ENCODE assay signal across 8 cellular contexts in genomic region chr9:120985759-120986353, GRCh38. TPM values are rescaled to one million over a fixed set of nuclear protein-coding genes. Genes with fewer than 3 reads are reported as not detected.
A peak's percentile ranks its signal among the peaks of the same experiment; 100 is the strongest.
DNase-seq lines count a peak whose midpoint lies in the region; ATAC-seq and TF ChIP-seq lines count a peak whose summit lies in the region.

No MANE protein-coding gene starts in this region.

- CTCF ChIA-PET in Calu3 (lab: Charles Lee): interaction anchor here (1.0 to 1.7 kb wide), 3 partner anchors 70 to 87 kb away, joined by 3 to 35 read pairs (median 22); no protein-coding TSS in a partner anchor
- CTCF ChIA-PET in OCI-LY7 (lab: Charles Lee; ENCODE audit: unreplicated experiment): interaction anchor here (0.9 to 1.5 kb wide), 3 partner anchors 74 to 170 kb away, joined by 3 to 4 read pairs (median 3); no protein-coding TSS in a partner anchor

- H3K79me2 ChIP-seq in OCI-LY7 (ENCODE audit: insufficient read depth, low read depth, low read length) (no peaks in the 10 kb centered on the region), parathyroid adenoma (no peaks in the 10 kb centered on the region)

- no TSS peak for BruUV-seq in Calu3 (replicated peaks; lab: Mats Ljungman, UMichigan)
- no TSS peak for BruUV-seq in OCI-LY7 (replicated peaks; lab: Mats Ljungman, UMichigan)

- H3K27me3 Mint-ChIP-seq in Calu3 (ENCODE audit: unreplicated experiment): no peaks in the 10 kb centered on the region
- H3K27me3 Mint-ChIP-seq in activated T-cell treated with anti-CD3 and anti-CD28 coated beads, Interleukin-2, amount 50 U/mL, for 4 hours (ENCODE audit: low read depth): no peaks in the 10 kb centered on the region

- intact Hi-C loops in Calu3 (cut with micrococcal nuclease; ENCODE audit: unreplicated experiment) (loop anchor here (1.0 kb wide), 1 partner anchor 74 kb away; no protein-coding TSS in a partner anchor), OCI-LY7 (cut with micrococcal nuclease; ENCODE audit: unreplicated experiment) (loop anchor here (2.0 to 10.0 kb wide), 4 partner anchors 75 to 419 kb away; no protein-coding TSS in a partner anchor), lower leg skin (cut with DNase I; ENCODE audit: low total_unique reads) (loop anchor here (10.0 kb wide), 1 partner anchor 89 kb away; the partner anchor contains the start of gene CNTRL)

- no peak overlapping the region for H3K4me3 Mint-ChIP-seq in Calu3 (ENCODE audit: low read depth, unreplicated experiment)
- no peak overlapping the region for H3K4me3 Mint-ChIP-seq in activated T-cell treated with anti-CD3 and anti-CD28 coated beads, Interleukin-2, amount 50 U/mL, for 4 hours

- H3K4me3 ChIP-seq in OCI-LY7 (ENCODE audit: low read depth, low read length, poor library complexity, severe bottlenecking): no peak overlapping the region
- H3K4me3 ChIP-seq in epithelial cell of proximal tubule (ENCODE audit: low read depth, low read length): no peak overlapping the region
- no peak overlapping the region for H3K4me3 ChIP-seq in parathyroid adenoma (ENCODE audit: low read depth, low read length)
- no peak overlapping the region for H3K4me3 ChIP-seq in lower leg skin (ENCODE audit: low read depth, poor library complexity, severe bottlenecking)

- DNase-seq in Calu3 (peak; percentile 16), OCI-LY7 (ENCODE audit: low spot score) (peak; percentile 76), epithelial cell of proximal tubule (ENCODE audit: low read depth) (peak; percentile 22), activated gamma-delta T cell treated with Interleukin-2 at 50 U/mL for 16 hours (no peak), lower leg skin (ENCODE audit: low spot score in 2 of 2) (no peak)
- no peak for DNase-seq in activated T-cell treated with anti-CD3 and anti-CD28 coated beads, Interleukin-2, amount 50 U/mL, for 4 hours

- H3K36me3 Mint-ChIP-seq in Calu3 (ENCODE audit: insufficient read depth, unreplicated experiment): no peaks in the 10 kb centered on the region
- H3K36me3 Mint-ChIP-seq in activated T-cell treated with anti-CD3 and anti-CD28 coated beads, Interleukin-2, amount 50 U/mL, for 4 hours (ENCODE audit: insufficient read depth): no peaks in the 10 kb centered on the region

- 47 to 50% methylated on average over 2 of the region's 2 CpGs for WGBS in lower leg skin, 2 donors

- H3K9me3 ChIP-seq in OCI-LY7 (ENCODE audit: low read length) (no peaks in the 10 kb centered on the region), parathyroid adenoma (ENCODE audit: control insufficient read depth, low read length) (no peaks in the 10 kb centered on the region)

- no peak overlapping the region for H3K9ac ChIP-seq in parathyroid adenoma

- H3K27ac Mint-ChIP-seq in Calu3 (ENCODE audit: unreplicated experiment): no peak overlapping the region

- no peaks in the 10 kb centered on the region for H3K9me3 Mint-ChIP-seq in Calu3 (ENCODE audit: low read depth, unreplicated experiment)
- no peaks in the 10 kb centered on the region for H3K9me3 Mint-ChIP-seq in activated T-cell treated with anti-CD3 and anti-CD28 coated beads, Interleukin-2, amount 50 U/mL, for 4 hours

- H2AFZ ChIP-seq in OCI-LY7 (ENCODE audit: low read length): no peak overlapping the region
- peak overlapping the region; percentile 62 for H2AFZ ChIP-seq in parathyroid adenoma

- H3K36me3 ChIP-seq in OCI-LY7 (ENCODE audit: insufficient read depth, low read length) (no peaks in the 10 kb centered on the region), parathyroid adenoma (ENCODE audit: control insufficient read depth, insufficient read depth, low read length) (no peaks in the 10 kb centered on the region)

- H3K4me1 ChIP-seq in OCI-LY7 (ENCODE audit: insufficient read depth, low read length, poor library complexity, severe bottlenecking) (no peaks in the 10 kb centered on the region), parathyroid adenoma (no peaks in the 10 kb centered on the region)

- H3K4me1 Mint-ChIP-seq in Calu3 (ENCODE audit: low read depth, unreplicated experiment): no peaks in the 10 kb centered on the region
- peaks cover 2% of the 10 kb centered on the region for H3K4me1 Mint-ChIP-seq in activated T-cell treated with anti-CD3 and anti-CD28 coated beads, Interleukin-2, amount 50 U/mL, for 4 hours (ENCODE audit: low read depth)

- H3K27me3 ChIP-seq in parathyroid adenoma (ENCODE audit: control insufficient read depth, insufficient read depth, low read length): no peaks in the 10 kb centered on the region

- H3K4me2 ChIP-seq in OCI-LY7 (ENCODE audit: low read length): no peak overlapping the region
- H3K4me2 ChIP-seq in parathyroid adenoma (ENCODE audit: low read length): no peak overlapping the region

- POLR2A ChIA-PET in OCI-LY7 (lab: Charles Lee): interaction anchor here (0.6 to 1.8 kb wide), 8 partner anchors 10 to 310 kb away, joined by 3 to 4 read pairs (median 3); no protein-coding TSS in a partner anchor

- H3K9me2 ChIP-seq in OCI-LY7 (ENCODE audit: insufficient read depth, low read length): no peaks in the 10 kb centered on the region

- no peaks in the 10 kb centered on the region for H4K20me1 ChIP-seq in OCI-LY7 (ENCODE audit: insufficient read depth, low read length)

- TF ChIP-seq CTCF in Calu3 (IDR thresholded peaks at IDR 0.05; ENCODE audit: unreplicated experiment) (peak; percentile 45), OCI-LY7 (conservative IDR thresholded peaks at IDR 0.05; ENCODE audit: low read length) (peak; percentile 89), epithelial cell of proximal tubule (conservative IDR thresholded peaks at IDR 0.05; ENCODE audit: low read depth, low read length) (peak; percentile 81), parathyroid adenoma (IDR thresholded peaks at IDR 0.05) (peak; percentile 12), lower leg skin (IDR thresholded peaks at IDR 0.05) (no peak)

- peak; percentile 59 for ATAC-seq in HG02885 (IDR thresholded peaks at IDR 0.05; ENCODE audit: poor library complexity, unreplicated experiment)
- no peak for ATAC-seq in activated T-cell treated with anti-CD3 and anti-CD28 coated beads, Interleukin-2, amount 50 U/mL, for 4 hours

- TF ChIP-seq POLR2A in lower leg skin (IDR thresholded peaks at IDR 0.05): no peak

- no peak overlapping the region for H3K27ac ChIP-seq in OCI-LY7 (ENCODE audit: low read depth, low read length, poor library complexity, severe bottlenecking)
- H3K27ac ChIP-seq in parathyroid adenoma: no peak overlapping the region

RNA-seq across cellular contexts. Expression of gene TRAF1, which starts 59.3 kb away (rescaled TPM):
- total RNA-seq in Calu3 (2022) (1.5 and 1.6 TPM in 2 replicates), OCI-LY7 (2022) (40.3 and 50.5 TPM in 2 replicates), epithelial cell of proximal tubule (4.5 and 5.9 TPM in 2 replicates), lower leg skin (1 to 10 TPM; 2.6 to 4.9 (median 4.7) TPM)
- 23.7 and 24.2 TPM in 2 replicates for total RNA-seq in OCI-LY7 (2014; rRNA removed; shearing (Covaris generic))
- 100 to 1,000 TPM; 256 to 343 (median 265) TPM for total RNA-seq in activated T-cell treated with anti-CD3 and anti-CD28 coated beads, Interleukin-2, amount 50 U/mL, for 4 hours

Comparison
In these comparisons a context has a peak if more than half of its experiments do, and no peak if none do; other contexts are left out.
1. DNase-seq: peak in Calu3 (single experiment), OCI-LY7 (single experiment) and epithelial cell of proximal tubule (single experiment); none in activated T-cell treated with anti-CD3 and anti-CD28 coated beads, Interleukin-2, amount 50 U/mL, for 4 hours (single experiment), activated gamma-delta T cell treated with Interleukin-2 at 50 U/mL for 16 hours (single experiment) and lower leg skin (0 of 2).
2. CTCF ChIP-seq: peak in Calu3 (single experiment), OCI-LY7 (single experiment), epithelial cell of proximal tubule (single experiment) and parathyroid adenoma (single experiment); none in lower leg skin (0 of 3).
3. RNA of gene TRAF1, which starts 59.3 kb away (total RNA-seq): 256 to 343 TPM in activated T-cell treated with anti-CD3 and anti-CD28 coated beads, Interleukin-2, amount 50 U/mL, for 4 hours; 23.7 to 50.5 TPM in OCI-LY7, 4.5 to 5.9 TPM in epithelial cell of proximal tubule, 2.6 to 4.9 TPM in lower leg skin and 1.5 to 1.6 TPM in Calu3; every median in the first group is over 4 times any median in the second.